Comparison of ENCODE assay signal across 8 cellular contexts in the genomic region with DNA sequence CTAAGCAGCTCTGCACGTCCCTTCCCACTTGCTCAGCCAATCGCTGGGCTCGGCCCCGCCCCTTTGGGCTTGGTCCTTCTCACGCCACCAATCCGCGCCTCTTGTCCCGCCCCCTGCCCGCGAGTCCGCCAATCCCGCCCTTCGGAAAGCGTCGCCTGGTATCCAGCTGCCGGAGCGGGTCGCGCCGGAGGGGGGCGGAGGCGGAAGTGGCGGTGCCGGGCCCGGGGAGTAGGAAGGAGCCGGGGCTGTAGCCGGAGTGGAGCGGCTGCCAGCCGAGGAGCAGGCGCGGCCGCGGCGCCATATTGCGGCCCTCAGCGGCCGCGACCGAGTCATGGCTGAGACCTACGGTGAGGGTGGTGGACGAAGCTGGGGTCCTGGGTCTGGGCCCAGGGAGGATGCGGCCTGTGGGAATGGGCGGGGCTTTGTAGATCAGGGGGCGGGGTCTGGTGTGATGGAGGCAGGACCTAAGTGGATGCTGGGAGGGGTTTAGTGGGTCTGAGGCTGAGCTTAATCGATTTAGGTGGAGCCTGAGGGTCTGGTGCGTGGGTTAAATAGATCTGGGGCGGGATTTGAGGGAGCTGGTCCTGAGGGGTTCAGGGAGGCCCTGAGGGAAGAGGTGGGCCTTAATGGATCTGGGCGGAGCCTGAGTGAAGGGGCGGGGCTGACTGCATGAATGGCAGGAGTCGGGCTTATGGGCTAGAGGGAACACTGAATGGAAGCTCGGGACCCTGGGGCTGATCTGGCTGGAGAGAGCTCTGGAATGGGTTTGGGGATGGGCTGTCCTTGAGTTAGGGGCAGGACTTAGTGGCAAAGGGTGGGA. TPM values are rescaled to one million over a fixed set of nuclear protein-coding genes. Genes with fewer than 3 reads are reported as not detected.
A peak's percentile ranks its signal among the peaks of the same experiment; 100 is the strongest.
DNase-seq lines count a peak whose midpoint lies in the region; ATAC-seq lines count a peak whose summit lies in the region.

A gene with protein sequence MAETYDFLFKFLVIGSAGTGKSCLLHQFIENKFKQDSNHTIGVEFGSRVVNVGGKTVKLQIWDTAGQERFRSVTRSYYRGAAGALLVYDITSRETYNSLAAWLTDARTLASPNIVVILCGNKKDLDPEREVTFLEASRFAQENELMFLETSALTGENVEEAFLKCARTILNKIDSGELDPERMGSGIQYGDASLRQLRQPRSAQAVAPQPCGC (plus strand): TSS at position 203 of the 820 bp plus-strand sequence. CDS start 129 bp downstream, at position 332.

- H3K36me3 Mint-ChIP-seq in effector memory CD8-positive, alpha-beta T cell (ENCODE audit: insufficient read depth), result peaks cover 35% of the 10 kb centered on the region
- H3K36me3 Mint-ChIP-seq in memory B cell, result peaks cover 21% of the 10 kb centered on the region

- DNase-seq in COLO668 (lab: John Stamatoyannopoulos, UW; ENCODE audit: unreplicated experiment), result peak; percentile 99
- DNase-seq in HT1080 (ENCODE audit: low read depth), result peak; percentile 100
- DNase-seq in NOMO-1 treated with DMSO at 0.1 percent for 48 hours (lab: John Stamatoyannopoulos, UW; ENCODE audit: unreplicated experiment), result peak; percentile 99
- peak; percentile 99 to 100 for DNase-seq in activated CD8-positive, alpha-beta memory T cell treated with anti-CD3 and anti-CD28 coated beads for 4 hours (ENCODE audit: low read depth in 2 of 2)
- peak; percentile 99 to 100 (median 100) for DNase-seq in effector memory CD8-positive, alpha-beta T cell
- peak; percentile 95 to 99 for DNase-seq in memory B cell (ENCODE audit: low spot score in 2 of 2)
- peak; percentile 100 for DNase-seq in stimulated activated CD8-positive, alpha-beta memory T cell treated with anti-CD3 and anti-CD28 coated beads, Interleukin-12 subunit alpha, Interleukin-12 subunit beta, amount 100 ng/mL, for 24 hours (ENCODE audit: extremely low read depth)

- peak within 1 kb of the TSS; percentile 94 to 96 for H3K27ac Mint-ChIP-seq in effector memory CD8-positive, alpha-beta T cell
- peak within 1 kb of the TSS; percentile 95 for H3K27ac Mint-ChIP-seq in memory B cell

- no peaks in the 10 kb centered on the region for H3K27me3 Mint-ChIP-seq in effector memory CD8-positive, alpha-beta T cell
- no peaks in the 10 kb centered on the region for H3K27me3 Mint-ChIP-seq in memory B cell

- ATAC-seq in GM21360 (IDR thresholded peaks at IDR 0.05; ENCODE audit: unreplicated experiment), result peak; percentile 52
- peak; percentile 78 for ATAC-seq in effector memory CD8-positive, alpha-beta T cell (replicated peaks)
- peak; percentile 72 for ATAC-seq in memory B cell (ENCODE audit: low read depth)

- H3K4me3 Mint-ChIP-seq in effector memory CD8-positive, alpha-beta T cell, result peak within 1 kb of the TSS; percentile 89
- peak within 1 kb of the TSS; percentile 91 for H3K4me3 Mint-ChIP-seq in memory B cell

- H3K9me3 Mint-ChIP-seq in effector memory CD8-positive, alpha-beta T cell, result no peaks in the 10 kb centered on the region
- H3K9me3 Mint-ChIP-seq in memory B cell, result no peaks in the 10 kb centered on the region

- H3K4me1 Mint-ChIP-seq in effector memory CD8-positive, alpha-beta T cell (ENCODE audit: low read depth in 2 of 2), result peaks cover 30 to 35% of the 10 kb centered on the region in 2 donors
- peaks cover 45% of the 10 kb centered on the region for H3K4me1 Mint-ChIP-seq in memory B cell

RNA-seq across cellular contexts. Expression of the gene that starts here (rescaled TPM):
- total RNA-seq in HT1080 (2014; rRNA removed; shearing (Covaris generic)), result 9.2 and 10.6 TPM in 2 replicates
- 21.0 and 24.4 TPM in 2 replicates for polyA plus RNA-seq in HT1080 (2015; cell fraction: cytosol; rRNA removed)
- 17.4 and 18.9 TPM in 2 replicates for polyA plus RNA-seq in HT1080 (2015; cell fraction: nucleus; rRNA removed)

Comparison
In these comparisons a context has a peak if more than half of its experiments do, and no peak if none do; other contexts are left out.
1. Peak in every context shown above with its lines: DNase-seq and ATAC-seq.